ENCODE assay signal across 1 cellular context in the genomic region with DNA sequence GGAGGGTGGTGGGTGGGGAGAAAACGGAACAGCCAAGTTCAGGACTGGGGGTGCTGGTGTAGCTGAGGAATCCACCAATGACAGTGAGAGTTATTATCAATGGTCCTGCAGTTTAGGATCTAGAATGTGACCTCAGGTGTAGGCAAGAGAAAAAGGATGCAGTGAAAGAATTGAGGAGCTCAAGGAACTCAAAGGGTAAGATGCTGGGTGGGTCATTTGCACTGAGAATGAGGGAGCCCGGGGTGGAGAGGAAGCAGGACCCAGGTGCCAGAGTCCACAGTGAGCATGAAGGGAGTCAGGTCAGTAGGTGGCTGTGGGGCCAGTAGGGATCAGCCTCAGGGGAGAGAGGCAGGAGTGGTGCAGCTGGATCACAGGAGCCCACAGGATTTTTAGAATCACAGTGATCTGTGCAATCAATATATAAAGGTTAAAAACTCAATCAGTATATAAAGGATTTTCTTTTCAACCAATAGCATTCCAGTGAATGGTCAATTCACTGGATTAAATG.
TF ChIP-seq lines count a peak whose summit lies in the region.

No MANE protein-coding gene starts in this region.

TF ChIP-seq in HCT116, 20 proteins besides CTCF, POLR2A, EP300 and RAD21:
- TF ChIP-seq CBX3 (IDR thresholded peaks at IDR 0.05; ENCODE audit: low read depth) (no peak), EZH2 (IDR thresholded peaks at IDR 0.05) (no peak), SIN3A (IDR thresholded peaks at IDR 0.05; ENCODE audit: low read depth) (no peak), ZNF274 (IDR thresholded peaks at IDR 0.05; ENCODE audit: low read depth, low read length) (no peak), SRF (IDR thresholded peaks at IDR 0.05; ENCODE audit: low read depth) (no peak), FOSL1 (IDR thresholded peaks at IDR 0.05; ENCODE audit: low read depth) (no peak), EZH2phosphoT487 (IDR thresholded peaks at IDR 0.05; ENCODE audit: borderline replicate concordance) (no peak), CEBPB (IDR thresholded peaks at IDR 0.05; ENCODE audit: low read depth) (no peak), YY1 (IDR thresholded peaks at IDR 0.05; ENCODE audit: extremely low read depth, insufficient replicate concordance, low read depth, low read length) (no peak)
- TF ChIP-seq, protein P1, sequence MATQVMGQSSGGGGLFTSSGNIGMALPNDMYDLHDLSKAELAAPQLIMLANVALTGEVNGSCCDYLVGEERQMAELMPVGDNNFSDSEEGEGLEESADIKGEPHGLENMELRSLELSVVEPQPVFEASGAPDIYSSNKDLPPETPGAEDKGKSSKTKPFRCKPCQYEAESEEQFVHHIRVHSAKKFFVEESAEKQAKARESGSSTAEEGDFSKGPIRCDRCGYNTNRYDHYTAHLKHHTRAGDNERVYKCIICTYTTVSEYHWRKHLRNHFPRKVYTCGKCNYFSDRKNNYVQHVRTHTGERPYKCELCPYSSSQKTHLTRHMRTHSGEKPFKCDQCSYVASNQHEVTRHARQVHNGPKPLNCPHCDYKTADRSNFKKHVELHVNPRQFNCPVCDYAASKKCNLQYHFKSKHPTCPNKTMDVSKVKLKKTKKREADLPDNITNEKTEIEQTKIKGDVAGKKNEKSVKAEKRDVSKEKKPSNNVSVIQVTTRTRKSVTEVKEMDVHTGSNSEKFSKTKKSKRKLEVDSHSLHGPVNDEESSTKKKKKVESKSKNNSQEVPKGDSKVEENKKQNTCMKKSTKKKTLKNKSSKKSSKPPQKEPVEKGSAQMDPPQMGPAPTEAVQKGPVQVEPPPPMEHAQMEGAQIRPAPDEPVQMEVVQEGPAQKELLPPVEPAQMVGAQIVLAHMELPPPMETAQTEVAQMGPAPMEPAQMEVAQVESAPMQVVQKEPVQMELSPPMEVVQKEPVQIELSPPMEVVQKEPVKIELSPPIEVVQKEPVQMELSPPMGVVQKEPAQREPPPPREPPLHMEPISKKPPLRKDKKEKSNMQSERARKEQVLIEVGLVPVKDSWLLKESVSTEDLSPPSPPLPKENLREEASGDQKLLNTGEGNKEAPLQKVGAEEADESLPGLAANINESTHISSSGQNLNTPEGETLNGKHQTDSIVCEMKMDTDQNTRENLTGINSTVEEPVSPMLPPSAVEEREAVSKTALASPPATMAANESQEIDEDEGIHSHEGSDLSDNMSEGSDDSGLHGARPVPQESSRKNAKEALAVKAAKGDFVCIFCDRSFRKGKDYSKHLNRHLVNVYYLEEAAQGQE (IDR thresholded peaks at IDR 0.05; ENCODE audit: low read depth) = no peak
- TF ChIP-seq, protein P2, sequence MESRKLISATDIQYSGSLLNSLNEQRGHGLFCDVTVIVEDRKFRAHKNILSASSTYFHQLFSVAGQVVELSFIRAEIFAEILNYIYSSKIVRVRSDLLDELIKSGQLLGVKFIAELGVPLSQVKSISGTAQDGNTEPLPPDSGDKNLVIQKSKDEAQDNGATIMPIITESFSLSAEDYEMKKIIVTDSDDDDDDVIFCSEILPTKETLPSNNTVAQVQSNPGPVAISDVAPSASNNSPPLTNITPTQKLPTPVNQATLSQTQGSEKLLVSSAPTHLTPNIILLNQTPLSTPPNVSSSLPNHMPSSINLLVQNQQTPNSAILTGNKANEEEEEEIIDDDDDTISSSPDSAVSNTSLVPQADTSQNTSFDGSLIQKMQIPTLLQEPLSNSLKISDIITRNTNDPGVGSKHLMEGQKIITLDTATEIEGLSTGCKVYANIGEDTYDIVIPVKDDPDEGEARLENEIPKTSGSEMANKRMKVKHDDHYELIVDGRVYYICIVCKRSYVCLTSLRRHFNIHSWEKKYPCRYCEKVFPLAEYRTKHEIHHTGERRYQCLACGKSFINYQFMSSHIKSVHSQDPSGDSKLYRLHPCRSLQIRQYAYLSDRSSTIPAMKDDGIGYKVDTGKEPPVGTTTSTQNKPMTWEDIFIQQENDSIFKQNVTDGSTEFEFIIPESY (IDR thresholded peaks at IDR 0.05; ENCODE audit: extremely low read depth, insufficient replicate concordance, low read length) = no peak
